ENCODE assay signal across 11 cellular contexts in genomic region chr4:7807351-7807921, GRCh38.
DNase-seq lines count a peak whose midpoint lies in the region; ATAC-seq, FAIRE-seq and TF ChIP-seq lines count a peak whose summit lies in the region.
"Had no signal": no experiment of that assay in that cellular context is flagged by ENCODE, and none has a peak within 500 bp of the region (broad histone marks: within the 10 kb centered on the region; RNA-seq: fewer than 3 reads in every experiment).

No MANE protein-coding gene starts in this region.

- H3K9ac ChIP-seq in K562 (ENCODE audit: insufficient read depth in 1 of 2, low read depth in 2 of 2, low read length in 2 of 2): no peak overlapping the region

- H3K4me3 ChIP-seq in GM23338 (no peak overlapping the region), K562 (no peak overlapping the region), prostate gland (no peak overlapping the region)

- in situ Hi-C loops in K562 (cut with MboI): no loop called here

- POLR2A ChIA-PET in K562 (lab: Yijun Ruan, JAX): interaction anchor here (0.7 to 1.3 kb wide), 3 partner anchors 9 to 42 kb away, joined by 3 read pairs; no protein-coding TSS in a partner anchor

- H3K4me1 Mint-ChIP-seq in GM23338: peaks cover 59% of the 10 kb centered on the region

- WGBS in K562 (ENCODE audit: insufficient coverage, low coverage, missing lambda C conversion rate): 11% methylated on average over 12 of the region's 12 CpGs
- 85% methylated on average over 12 of the region's 12 CpGs for WGBS in prostate gland

- peak overlapping the region; percentile 95; the same call in 1 of the 2 replicates for H3K27ac ChIP-seq in GM23338 (ENCODE audit: low read depth)
- H3K27ac ChIP-seq in K562 (ENCODE audit: extremely low read depth, low read depth, low read length): no peak overlapping the region; the same call in 2 of the 3 replicates
- H3K27ac ChIP-seq in prostate gland: peak overlapping the region; percentile 57 to 61
- H3K27ac ChIP-seq: WERI-Rb-1 had no signal

- H3K27me3 ChIP-seq in GM23338 (ENCODE audit: insufficient read depth): no peaks in the 10 kb centered on the region
- H3K27me3 ChIP-seq in K562 (ENCODE audit: control insufficient read depth in 2 of 2, insufficient read depth in 2 of 2, low read length in 2 of 2): peaks cover 35 to 70% of the 10 kb centered on the region in 2 experiments
- no peaks in the 10 kb centered on the region for H3K27me3 ChIP-seq in prostate gland (replicated peaks; ENCODE audit: insufficient read depth)

- no peaks in the 10 kb centered on the region for H4K20me1 ChIP-seq in GM23338 (replicated peaks; ENCODE audit: insufficient read depth)
- peaks cover 4% of the 10 kb centered on the region; the same call in 1 of the 2 replicates for H4K20me1 ChIP-seq in K562 (replicated peaks; ENCODE audit: control insufficient read depth, insufficient read depth, low read length)

- H3K36me3 Mint-ChIP-seq in GM23338 (ENCODE audit: low read depth): peaks cover 22% of the 10 kb centered on the region

- TF ChIP-seq POLR2A in K562 (conservative IDR thresholded peaks at IDR 0.05): no peak
- TF ChIP-seq POLR2A in prostate gland (IDR thresholded peaks at IDR 0.05): no peak

- H3K27ac Mint-ChIP-seq in GM23338: peak overlapping the region; percentile 93

- TF ChIP-seq CTCF in GM23338 (conservative IDR thresholded peaks at IDR 0.05; ENCODE audit: low read depth in 2 of 2) (no peak), K562 (IDR thresholded peaks at IDR 0.05 in 2 of 3, conservative IDR thresholded peaks at IDR 0.05 in 1 of 3; ENCODE audit: insufficient read depth in 2 of 3, low read depth in 1 of 3, low read length in 3 of 3) (no peak), prostate gland (IDR thresholded peaks at IDR 0.05) (no peak)

- no peak for TF ChIP-seq RAD21 in K562 (CRISPR knock-in tag; conservative IDR thresholded peaks at IDR 0.05 in 1 of 2, IDR thresholded peaks at IDR 0.05 in 1 of 2)

- H3K4me1 ChIP-seq in GM23338 (ENCODE audit: insufficient read depth) (peaks cover 37% of the 10 kb centered on the region), K562 (replicated peaks in 1 of 2; ENCODE audit: control insufficient read depth in 2 of 2, insufficient read depth in 2 of 2, low read length in 2 of 2) (no peaks in the 10 kb centered on the region; a peak in 2 of 5 replicates), prostate gland (replicated peaks) (peaks cover 13% of the 10 kb centered on the region)

- H3K9me3 Mint-ChIP-seq in GM23338: no peaks in the 10 kb centered on the region; the same call in 2 of the 3 replicates

- BruUV-seq in K562 (replicated peaks; lab: Mats Ljungman, UMichigan): no TSS peak

- no peak for TF ChIP-seq EP300 in K562 (IDR thresholded peaks at IDR 0.05; ENCODE audit: low read length)

- ATAC-seq in GM23338 (no peak), K562 (no peak; the same call in 2 of the 3 replicates), left ventricle myocardium superior (peak; percentile 16), esophagus mucosa (no peak), HG03571 (IDR thresholded peaks at IDR 0.05; ENCODE audit: unreplicated experiment) (no peak)

- no peak for FAIRE-seq in K562 (lab: Jason Lieb, UNC)
- FAIRE-seq: small intestine had no signal

- CTCF ChIA-PET in K562 (lab: Yijun Ruan, JAX; ENCODE audit: low intra/inter-chr PET ratio): no interaction called here

- H3K9me2 ChIP-seq in GM23338 (ENCODE audit: insufficient read depth): no peaks in the 10 kb centered on the region

- H3K79me2 ChIP-seq in GM23338 (replicated peaks; ENCODE audit: insufficient read depth) (no peaks in the 10 kb centered on the region), K562 (ENCODE audit: control insufficient read depth, insufficient read depth, low read length) (no peaks in the 10 kb centered on the region)

- peaks cover 5% of the 10 kb centered on the region for H3K27me3 Mint-ChIP-seq in GM23338 (ENCODE audit: insufficient read depth, low read depth, poor library complexity)

- no peaks in the 10 kb centered on the region for H3K9me3 ChIP-seq in K562 (replicated peaks; ENCODE audit: control insufficient read depth, insufficient read depth, low read depth, low read length)
- no peaks in the 10 kb centered on the region for H3K9me3 ChIP-seq in prostate gland

- no peak overlapping the region for H2AFZ ChIP-seq in GM23338
- H2AFZ ChIP-seq in K562 (ENCODE audit: low read depth, low read length): no peak overlapping the region

- H3K36me3 ChIP-seq in GM23338 (ENCODE audit: insufficient read depth) (no peaks in the 10 kb centered on the region), K562 (ENCODE audit: control insufficient read depth, insufficient read depth, low read length) (no peaks in the 10 kb centered on the region), prostate gland (no peaks in the 10 kb centered on the region)

- H3F3A ChIP-seq in GM23338 (replicated peaks; ENCODE audit: low read depth): peaks cover 7% of the 10 kb centered on the region; the same call in 1 of the 2 replicates

- no peak overlapping the region; the same call in 2 of the 3 replicates for H3K4me3 Mint-ChIP-seq in GM23338

- no peaks in the 10 kb centered on the region for H3K9me1 ChIP-seq in K562 (ENCODE audit: control insufficient read depth, insufficient read depth, low read length)

- DNase-seq in GM23338 (ENCODE audit: low spot score): no peak
- no peak for DNase-seq in K562 (ENCODE audit: extremely low read depth in 1 of 4, low spot score in 3 of 4)
- peak; percentile 54 for DNase-seq in left ventricle myocardium superior
- DNase-seq in prostate gland (ENCODE audit: low spot score): no peak
- DNase-seq in stimulated activated CD4-positive, alpha-beta T cell treated with anti-CD3 and anti-CD28 coated beads, Interleukin-4, amount 100 ng/mL, for 24 hours: no peak
- no peak for DNase-seq in NCI-H1694 treated with DMSO at 0.1 percent for 48 hours (lab: John Stamatoyannopoulos, UW)
- DNase-seq: NCI-H1105, small intestine, WERI-Rb-1 had no signal

- intact Hi-C loops in K562 (cut with micrococcal nuclease): loop anchor here (10.0 kb wide), 1 partner anchor 613 kb away; the partner anchor contains the start of gene SORCS2
- intact Hi-C loops in left ventricle myocardium superior (cut with micrococcal nuclease): loop anchor here (10.0 kb wide), 1 partner anchor 177 kb away; no protein-coding TSS in a partner anchor
- intact Hi-C loops in prostate gland (cut with DNase I): loop anchor here (2.0 kb wide), 1 partner anchor 35 kb away; no protein-coding TSS in a partner anchor

- H3K4me2 ChIP-seq in GM23338 (no peak overlapping the region), K562 (ENCODE audit: insufficient read depth, low read length) (no peak overlapping the region)

TF ChIP-seq in GM23338, 12 proteins besides CTCF, POLR2A, EP300 and RAD21:
- no peak for TF ChIP-seq ZNF114 (CRISPR knock-in tag; IDR thresholded peaks at IDR 0.05)
- no peak for TF ChIP-seq EZH2phosphoT487 (IDR thresholded peaks at IDR 0.05; ENCODE audit: unreplicated experiment)

TF ChIP-seq in K562, 482 proteins besides CTCF, POLR2A, EP300 and RAD21:
- TF ChIP-seq JUND (IDR thresholded peaks at IDR 0.05; ENCODE audit: borderline replicate concordance, low read depth, low read length) (no peak), JUND (tag; IDR thresholded peaks at IDR 0.05; ENCODE audit: borderline replicate concordance, low read depth, low read length) (no peak), CEBPG (CRISPR knock-in tag; IDR thresholded peaks at IDR 0.05) (peak; percentile 82), CEBPG (tag; conservative IDR thresholded peaks at IDR 0.05 in 1 of 2, IDR thresholded peaks at IDR 0.05 in 1 of 2) (peak; percentile 66 to 69), ATF3 (IDR thresholded peaks at IDR 0.05) (peak; percentile 61; the same call in 1 of the 2 replicates), ATF3 (CRISPR knock-in tag; conservative IDR thresholded peaks at IDR 0.05) (no peak), CEBPB (tag; IDR thresholded peaks at IDR 0.05) (peak; percentile 78)
